29 cellular contexts compared by ENCODE assay signal in the genomic region with DNA sequence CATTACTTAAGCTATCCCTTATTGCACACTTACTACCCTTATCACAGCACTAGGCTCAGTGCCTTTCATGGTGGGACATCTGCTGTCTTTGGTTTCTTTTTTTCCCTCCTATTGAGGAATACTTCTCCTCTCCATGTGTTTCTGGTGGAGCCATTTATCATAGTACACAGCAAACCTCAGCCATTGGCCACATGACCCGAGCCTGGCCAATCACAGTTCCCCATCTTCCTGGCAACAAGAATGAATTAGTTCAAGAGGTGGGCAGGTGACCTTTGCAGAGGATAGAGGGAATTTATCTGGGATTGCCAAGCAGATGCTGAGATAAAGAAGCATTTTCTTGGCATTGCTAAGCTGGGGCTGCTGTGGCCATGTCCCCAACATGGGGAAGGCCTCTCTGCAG.
"Had no signal": no experiment of that assay in that cellular context is flagged by ENCODE, and none has a peak within 500 bp of the region (broad histone marks: within the 10 kb centered on the region; RNA-seq: fewer than 3 reads in every experiment).

No MANE protein-coding gene starts in this region.

- H3K4me2 ChIP-seq: KMS-11 had no signal

- ATAC-seq: activated CD4-positive, alpha-beta T cell treated with anti-CD3 and anti-CD28 coated beads for 36 hours; activated CD4-positive, CD25-positive, alpha-beta regulatory T cell treated with anti-CD3 and anti-CD28 coated beads, Interleukin-2, amount 50 U/mL, for 24 hours; activated T-cell treated with anti-CD3 and anti-CD28 coated beads, Interleukin-2, amount 50 U/mL, for 72 hours; activated T-helper 17 cell treated with anti-CD3 and anti-CD28 coated beads, Interleukin-2, amount 50 U/mL, for 72 hours; PC-3 had no signal

- DNase-seq: activated CD4-positive, alpha-beta T cell treated with anti-CD3 and anti-CD28 coated beads for 36 hours; activated CD4-positive, alpha-beta T cell treated with anti-CD3 and anti-CD28 coated beads, Interleukin-2, amount 10 ng/mL, durations not matched to agents 7 days and 5 days; activated CD4-positive, alpha-beta T cell treated with anti-CD3 and anti-CD28 coated beads, Interleukin-2, amount 50 U/mL, for 48 hours; activated effector memory CD4-positive, alpha-beta T cell treated with anti-CD3 and anti-CD28 coated beads, Interleukin-2, amount 50 U/mL, for 16 hours; activated naive CD4-positive, alpha-beta T cell; activated naive CD4-positive, alpha-beta T cell treated with anti-CD3 and anti-CD28 coated beads, Interleukin-2, amount 50 U/mL, for 16 hours; activated naive CD8-positive, alpha-beta T cell treated with anti-CD3 and anti-CD28 coated beads for 36 hours; activated T-cell treated with anti-CD3 and anti-CD28 coated beads, Interleukin-2, amount 50 U/mL, for 1 hour; activated T-cell treated with anti-CD3 and anti-CD28 coated beads, Interleukin-2, amount 50 U/mL, for 72 hours; amniotic stem cell; aorta; brain microvascular endothelial cell; NCI-H1105; NCI-H1417 treated with DMSO at 0.1 percent for 48 hours; NCI-H187 treated with DMSO at 0.1 percent for 48 hours; NCI-H2081 treated with DMSO at 0.1 percent for 48 hours; NCI-H446 treated with DMSO at 0.1 percent for 48 hours; NCI-H524 treated with DMSO at 0.1 percent for 48 hours; PC-3; Peyer's patch; RPMI8226; SHP77 treated with DMSO at 0.1 percent for 48 hours had no signal

- H3K27me3 Mint-ChIP-seq: activated T-helper 17 cell treated with anti-CD3 and anti-CD28 coated beads, Interleukin-2, amount 50 U/mL, for 72 hours had no signal

- H3K4me3 ChIP-seq: cardiac muscle cell, Peyer's patch had no signal

- H3K9me3 Mint-ChIP-seq: activated CD4-positive, alpha-beta T cell treated with anti-CD3 and anti-CD28 coated beads, Interleukin-2, amount 10 ng/mL, durations not matched to agents 7 days and 5 days; activated naive CD8-positive, alpha-beta T cell treated with anti-CD3 and anti-CD28 coated beads for 36 hours; activated T-cell treated with anti-CD3 and anti-CD28 coated beads, Interleukin-2, amount 50 U/mL, for 72 hours; activated T-helper 17 cell treated with anti-CD3 and anti-CD28 coated beads, Interleukin-2, amount 50 U/mL, for 72 hours; central memory CD8-positive, alpha-beta T cell; T-helper 1 cell treated with Interleukin-12 subunit alpha and Interleukin-12 subunit beta and Interleukin-4 antibody, amounts not matched to agents 30 μg/mL and 1 μg/mL, for 36 hours; T-helper 2 cell treated with Interferon-gamma antibody and Interleukin-4, amounts not matched to agents 5 μg/mL and 100 μg/mL, for 36 hours had no signal

- H3K4me3 Mint-ChIP-seq: activated CD4-positive, alpha-beta T cell treated with anti-CD3 and anti-CD28 coated beads for 36 hours; activated CD4-positive, alpha-beta T cell treated with anti-CD3 and anti-CD28 coated beads, Interleukin-2, amount 10 ng/mL, durations not matched to agents 7 days and 5 days; activated naive CD8-positive, alpha-beta T cell treated with anti-CD3 and anti-CD28 coated beads for 36 hours; activated T-cell treated with anti-CD3 and anti-CD28 coated beads, Interleukin-2, amount 50 U/mL, for 72 hours; activated T-helper 17 cell treated with anti-CD3 and anti-CD28 coated beads, Interleukin-2, amount 50 U/mL, for 72 hours; central memory CD8-positive, alpha-beta T cell; T-helper 1 cell treated with Interleukin-12 subunit alpha and Interleukin-12 subunit beta and Interleukin-4 antibody, amounts not matched to agents 30 μg/mL and 1 μg/mL, for 36 hours; T-helper 2 cell treated with Interferon-gamma antibody and Interleukin-4, amounts not matched to agents 5 μg/mL and 100 μg/mL, for 36 hours had no signal

- H3K27me3 ChIP-seq: brain microvascular endothelial cell, cardiac muscle cell, Peyer's patch had no signal

- H3K36me3 ChIP-seq: brain microvascular endothelial cell, cardiac muscle cell, Peyer's patch had no signal

- H3K9me3 ChIP-seq: Peyer's patch had no signal

- H3K4me1 Mint-ChIP-seq: activated CD4-positive, alpha-beta T cell treated with anti-CD3 and anti-CD28 coated beads for 36 hours; activated CD4-positive, alpha-beta T cell treated with anti-CD3 and anti-CD28 coated beads, Interleukin-2, amount 10 ng/mL, durations not matched to agents 7 days and 5 days; activated naive CD8-positive, alpha-beta T cell treated with anti-CD3 and anti-CD28 coated beads for 36 hours; activated T-helper 17 cell treated with anti-CD3 and anti-CD28 coated beads, Interleukin-2, amount 50 U/mL, for 72 hours; central memory CD8-positive, alpha-beta T cell had no signal

- H3K4me1 ChIP-seq: Peyer's patch had no signal

- H3K36me3 Mint-ChIP-seq: activated naive CD8-positive, alpha-beta T cell treated with anti-CD3 and anti-CD28 coated beads for 36 hours had no signal

- H3K9ac ChIP-seq: KMS-11 had no signal

- H3K27ac ChIP-seq: brain microvascular endothelial cell, cardiac muscle cell, KMS-11, Peyer's patch had no signal

- H3K27ac Mint-ChIP-seq: activated CD4-positive, alpha-beta T cell treated with anti-CD3 and anti-CD28 coated beads for 36 hours; activated CD4-positive, alpha-beta T cell treated with anti-CD3 and anti-CD28 coated beads, Interleukin-2, amount 10 ng/mL, durations not matched to agents 7 days and 5 days; activated naive CD8-positive, alpha-beta T cell treated with anti-CD3 and anti-CD28 coated beads for 36 hours; activated T-cell treated with anti-CD3 and anti-CD28 coated beads, Interleukin-2, amount 50 U/mL, for 72 hours; activated T-helper 17 cell treated with anti-CD3 and anti-CD28 coated beads, Interleukin-2, amount 50 U/mL, for 72 hours; T-helper 1 cell treated with Interleukin-12 subunit alpha and Interleukin-12 subunit beta and Interleukin-4 antibody, amounts not matched to agents 30 μg/mL and 1 μg/mL, for 36 hours; T-helper 2 cell treated with Interferon-gamma antibody and Interleukin-4, amounts not matched to agents 5 μg/mL and 100 μg/mL, for 36 hours had no signal
